ENCODE assay signal across 1 cellular context in genomic region chr16:57276596-57276995, GRCh38.
TF ChIP-seq lines count a peak whose summit lies in the region.

No MANE protein-coding gene starts in this region.

TF ChIP-seq in HCT116, 20 proteins besides CTCF, POLR2A, EP300 and RAD21 (continued from another document):
- TF ChIP-seq, protein P1, sequence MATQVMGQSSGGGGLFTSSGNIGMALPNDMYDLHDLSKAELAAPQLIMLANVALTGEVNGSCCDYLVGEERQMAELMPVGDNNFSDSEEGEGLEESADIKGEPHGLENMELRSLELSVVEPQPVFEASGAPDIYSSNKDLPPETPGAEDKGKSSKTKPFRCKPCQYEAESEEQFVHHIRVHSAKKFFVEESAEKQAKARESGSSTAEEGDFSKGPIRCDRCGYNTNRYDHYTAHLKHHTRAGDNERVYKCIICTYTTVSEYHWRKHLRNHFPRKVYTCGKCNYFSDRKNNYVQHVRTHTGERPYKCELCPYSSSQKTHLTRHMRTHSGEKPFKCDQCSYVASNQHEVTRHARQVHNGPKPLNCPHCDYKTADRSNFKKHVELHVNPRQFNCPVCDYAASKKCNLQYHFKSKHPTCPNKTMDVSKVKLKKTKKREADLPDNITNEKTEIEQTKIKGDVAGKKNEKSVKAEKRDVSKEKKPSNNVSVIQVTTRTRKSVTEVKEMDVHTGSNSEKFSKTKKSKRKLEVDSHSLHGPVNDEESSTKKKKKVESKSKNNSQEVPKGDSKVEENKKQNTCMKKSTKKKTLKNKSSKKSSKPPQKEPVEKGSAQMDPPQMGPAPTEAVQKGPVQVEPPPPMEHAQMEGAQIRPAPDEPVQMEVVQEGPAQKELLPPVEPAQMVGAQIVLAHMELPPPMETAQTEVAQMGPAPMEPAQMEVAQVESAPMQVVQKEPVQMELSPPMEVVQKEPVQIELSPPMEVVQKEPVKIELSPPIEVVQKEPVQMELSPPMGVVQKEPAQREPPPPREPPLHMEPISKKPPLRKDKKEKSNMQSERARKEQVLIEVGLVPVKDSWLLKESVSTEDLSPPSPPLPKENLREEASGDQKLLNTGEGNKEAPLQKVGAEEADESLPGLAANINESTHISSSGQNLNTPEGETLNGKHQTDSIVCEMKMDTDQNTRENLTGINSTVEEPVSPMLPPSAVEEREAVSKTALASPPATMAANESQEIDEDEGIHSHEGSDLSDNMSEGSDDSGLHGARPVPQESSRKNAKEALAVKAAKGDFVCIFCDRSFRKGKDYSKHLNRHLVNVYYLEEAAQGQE (IDR thresholded peaks at IDR 0.05; ENCODE audit: low read depth) = no peak
- no peak for TF ChIP-seq POLR2AphosphoS5 (IDR thresholded peaks at IDR 0.05; ENCODE audit: low read depth, low read length)
- TF ChIP-seq MAX (IDR thresholded peaks at IDR 0.05) = no peak
- TF ChIP-seq ELF1 (IDR thresholded peaks at IDR 0.05; ENCODE audit: borderline replicate concordance, low read depth) = no peak
- TF ChIP-seq EZH2phosphoT487 (IDR thresholded peaks at IDR 0.05; ENCODE audit: borderline replicate concordance) = no peak
- TF ChIP-seq ZFX (IDR thresholded peaks at IDR 0.05) = no peak
- no peak for TF ChIP-seq FOSL1 (IDR thresholded peaks at IDR 0.05; ENCODE audit: low read depth)
- TF ChIP-seq SIN3A (IDR thresholded peaks at IDR 0.05; ENCODE audit: low read depth) = no peak
- TF ChIP-seq, protein P2, sequence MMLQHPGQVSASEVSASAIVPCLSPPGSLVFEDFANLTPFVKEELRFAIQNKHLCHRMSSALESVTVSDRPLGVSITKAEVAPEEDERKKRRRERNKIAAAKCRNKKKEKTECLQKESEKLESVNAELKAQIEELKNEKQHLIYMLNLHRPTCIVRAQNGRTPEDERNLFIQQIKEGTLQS (IDR thresholded peaks at IDR 0.05) = no peak
- TF ChIP-seq CBX3 (IDR thresholded peaks at IDR 0.05; ENCODE audit: low read depth) = no peak
- no peak for TF ChIP-seq SP1 (IDR thresholded peaks at IDR 0.05; ENCODE audit: low read depth)
- TF ChIP-seq YY1 (IDR thresholded peaks at IDR 0.05; ENCODE audit: extremely low read depth, insufficient replicate concordance, low read depth, low read length) = no peak
- TF ChIP-seq CEBPB (IDR thresholded peaks at IDR 0.05; ENCODE audit: low read depth) = no peak
- TF ChIP-seq ZNF274 (IDR thresholded peaks at IDR 0.05; ENCODE audit: low read depth, low read length) = no peak
- TF ChIP-seq TCF7L2 (IDR thresholded peaks at IDR 0.05; ENCODE audit: borderline replicate concordance, extremely low read depth, insufficient read depth, insufficient read length) = no peak
- no peak for TF ChIP-seq SRF (IDR thresholded peaks at IDR 0.05; ENCODE audit: low read depth)
